7 cellular contexts compared by ENCODE assay signal in the genomic region with DNA sequence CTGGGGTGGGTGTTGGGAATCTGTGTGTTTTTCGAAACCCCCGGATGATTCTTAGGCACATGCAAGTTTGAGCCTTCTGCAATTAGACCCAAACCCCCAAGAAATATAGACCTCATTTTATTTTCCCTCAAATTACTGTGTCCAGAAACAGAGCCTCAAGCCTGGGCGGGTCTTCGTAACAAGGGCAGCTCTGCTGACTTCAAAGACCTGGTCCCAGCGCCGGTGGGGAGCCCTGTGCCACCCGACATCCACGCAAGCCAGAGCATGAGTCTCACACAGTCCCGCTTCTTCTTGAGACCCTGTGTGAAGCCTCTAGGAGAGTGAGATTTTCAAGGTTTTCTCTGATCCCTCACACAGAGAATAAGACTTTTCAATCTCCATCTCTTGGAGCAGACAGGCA.
"Had no signal": no experiment of that assay in that cellular context is flagged by ENCODE, and none has a peak within 500 bp of the region (broad histone marks: within the 10 kb centered on the region; RNA-seq: fewer than 3 reads in every experiment).

No MANE protein-coding gene starts in this region.

- H3K4me3 ChIP-seq: K562 had no signal

- FAIRE-seq: H54, HTR-8/SVneo, K562 had no signal

- DNase-seq: GOT3, H9, HCEC 1CT, IMR-90 had no signal

- H3K9me3 Mint-ChIP-seq: H9 had no signal

- H3K4me3 Mint-ChIP-seq: H9 had no signal

- ATAC-seq: K562 had no signal
